In genomic region chr2:24512404-24512803, GRCh38 we compare ENCODE assay signal across 25 cellular contexts. TPM values are rescaled to one million over a fixed set of nuclear protein-coding genes. Genes with fewer than 3 reads are reported as not detected.
DNase-seq lines count a peak whose midpoint lies in the region; ATAC-seq, FAIRE-seq and TF ChIP-seq lines count a peak whose summit lies in the region.
"Had no signal": no experiment of that assay in that cellular context is flagged by ENCODE, and none has a peak within 500 bp of the region (broad histone marks: within the 10 kb centered on the region; RNA-seq: fewer than 3 reads in every experiment).

No MANE protein-coding gene starts in this region.

- DNase-seq in EH (ENCODE audit: low read depth) = peak; percentile 11
- peak; percentile 22 for DNase-seq in NCI-H2227 (lab: John Stamatoyannopoulos, UW; ENCODE audit: unreplicated experiment)
- DNase-seq in K562 (ENCODE audit: extremely low read depth in 1 of 4, low spot score in 3 of 4) = no peak
- DNase-seq in left lung = no peak
- DNase-seq in globus pallidus (ENCODE audit: low spot score) = no peak
- DNase-seq in NCI-H2029 treated with DMSO at 0.1 percent for 48 hours (lab: John Stamatoyannopoulos, UW) = no peak
- no peak for DNase-seq in activated CD4-positive, alpha-beta T cell treated with anti-CD3 and anti-CD28 coated beads, Interleukin-2, amount 10 ng/mL, durations not matched to agents 7 days and 5 days
- DNase-seq in stimulated activated CD8-positive, alpha-beta memory T cell treated with anti-CD3 and anti-CD28 coated beads, Interleukin-4, amount 100 ng/mL, for 48 hours = no peak
- DNase-seq: activated CD4-positive, alpha-beta T cell treated with anti-CD3 and anti-CD28 coated beads, Interleukin-2, amount 10 ng/mL, durations not matched to agents 24 days and 14 days; activated naive CD4-positive, alpha-beta T cell treated with anti-CD3 and anti-CD28 coated beads, Interleukin-2, amount 10 ng/mL, durations not matched to agents 7 days and 5 days; CD8-positive, alpha-beta T cell; DMS153; GDM1; KG1; mammary epithelial cell; MV-4-11; NCI-H1694 treated with DMSO at 0.1 percent for 48 hours; NCI-H774; pancreas; SHP77 treated with DMSO at 0.1 percent for 48 hours; sigmoid colon; stimulated activated naive B cell treated with anti-CD40 and anti-IgM and Interleukin-4, amounts not matched to agents 10 μg/mL and 1 μg/mL and 100 μg/mL, for 72 hours had no signal

- in situ Hi-C loops in K562 (cut with MboI) = no loop called here

- no peak overlapping the region for H3K27ac Mint-ChIP-seq in activated CD4-positive, alpha-beta T cell treated with anti-CD3 and anti-CD28 coated beads, Interleukin-2, amount 10 ng/mL, durations not matched to agents 7 days and 5 days
- H3K27ac Mint-ChIP-seq: activated CD4-positive, alpha-beta T cell treated with anti-CD3 and anti-CD28 coated beads, Interleukin-2, amount 10 ng/mL, durations not matched to agents 24 days and 14 days; activated naive CD4-positive, alpha-beta T cell treated with anti-CD3 and anti-CD28 coated beads, Interleukin-2, amount 10 ng/mL, durations not matched to agents 7 days and 5 days; CD8-positive, alpha-beta T cell; GM23338; stimulated activated naive B cell treated with anti-CD40 and anti-IgM and Interleukin-4, amounts not matched to agents 10 μg/mL and 1 μg/mL and 100 μg/mL, for 72 hours had no signal

- no peak for TF ChIP-seq POLR2A in K562 (conservative IDR thresholded peaks at IDR 0.05)

- H3K4me2 ChIP-seq in K562 (ENCODE audit: insufficient read depth, low read length) = no peak overlapping the region
- H3K4me2 ChIP-seq: GM23338 had no signal

- FAIRE-seq in K562 (lab: Jason Lieb, UNC) = no peak
- FAIRE-seq: colon, keratinocyte had no signal

- CTCF ChIA-PET in K562 (lab: Yijun Ruan, JAX; ENCODE audit: low intra/inter-chr PET ratio) = no interaction called here
- CTCF ChIA-PET in activated CD4-positive, alpha-beta T cell treated with anti-CD3 and anti-CD28 coated beads, Interleukin-2, amount 10 ng/mL, durations not matched to agents 7 days and 5 days (lab: Charles Lee) = interaction anchor here (0.9 kb wide), 1 partner anchor 9 kb away, joined by 3 read pairs; no protein-coding TSS in a partner anchor

- no peak overlapping the region for H2AFZ ChIP-seq in K562 (ENCODE audit: low read depth, low read length)
- H2AFZ ChIP-seq: GM23338 had no signal

- no peaks in the 10 kb centered on the region for H3K36me3 Mint-ChIP-seq in activated CD4-positive, alpha-beta T cell treated with anti-CD3 and anti-CD28 coated beads, Interleukin-2, amount 10 ng/mL, durations not matched to agents 7 days and 5 days (ENCODE audit: low read depth)
- H3K36me3 Mint-ChIP-seq: CD8-positive, alpha-beta T cell had no signal

- H3K27me3 Mint-ChIP-seq in activated CD4-positive, alpha-beta T cell treated with anti-CD3 and anti-CD28 coated beads, Interleukin-2, amount 10 ng/mL, durations not matched to agents 7 days and 5 days = no peaks in the 10 kb centered on the region
- H3K27me3 Mint-ChIP-seq: activated CD4-positive, alpha-beta T cell treated with anti-CD3 and anti-CD28 coated beads, Interleukin-2, amount 10 ng/mL, durations not matched to agents 24 days and 14 days; activated naive CD4-positive, alpha-beta T cell treated with anti-CD3 and anti-CD28 coated beads, Interleukin-2, amount 10 ng/mL, durations not matched to agents 7 days and 5 days; stimulated activated naive B cell treated with anti-CD40 and anti-IgM and Interleukin-4, amounts not matched to agents 10 μg/mL and 1 μg/mL and 100 μg/mL, for 72 hours had no signal

- H3K79me2 ChIP-seq in K562 (ENCODE audit: control insufficient read depth, insufficient read depth, low read length) = peaks cover 73% of the 10 kb centered on the region

- intact Hi-C loops in K562 (cut with micrococcal nuclease) = no loop called here
- intact Hi-C loops in left lung (cut with DNase I) = no loop called here

- no peaks in the 10 kb centered on the region for H3K27me3 ChIP-seq in K562 (ENCODE audit: control insufficient read depth in 2 of 2, insufficient read depth in 2 of 2, low read length in 2 of 2)
- no peaks in the 10 kb centered on the region for H3K27me3 ChIP-seq in left lung
- H3K27me3 ChIP-seq: pancreas, sigmoid colon had no signal

- TF ChIP-seq EP300 in K562 (IDR thresholded peaks at IDR 0.05; ENCODE audit: low read length) = no peak

- no peaks in the 10 kb centered on the region; the same call in 1 of the 2 replicates for H4K20me1 ChIP-seq in K562 (replicated peaks; ENCODE audit: control insufficient read depth, insufficient read depth, low read length)

- no peak for ATAC-seq in K562
- peak; percentile 60 for ATAC-seq in left lung
- ATAC-seq: CD8-positive, alpha-beta T cell; GM23338; stimulated activated naive B cell treated with anti-CD40 and anti-IgM and Interleukin-4, amounts not matched to agents 10 μg/mL and 1 μg/mL and 100 μg/mL, for 72 hours had no signal

- no peak for TF ChIP-seq RAD21 in K562 (CRISPR knock-in tag; conservative IDR thresholded peaks at IDR 0.05 in 1 of 2, IDR thresholded peaks at IDR 0.05 in 1 of 2)

- H3K4me1 ChIP-seq in K562 (replicated peaks in 1 of 2; ENCODE audit: control insufficient read depth in 2 of 2, insufficient read depth in 2 of 2, low read length in 2 of 2) = peaks cover 9 to 23% of the 10 kb centered on the region in 2 experiments; a peak in 4 of 5 replicates
- peaks cover 8 to 56% of the 10 kb centered on the region in 2 donors for H3K4me1 ChIP-seq in left lung

- H3K4me3 ChIP-seq in K562 (no peak overlapping the region), left lung (no peak overlapping the region)
- H3K4me3 ChIP-seq: GM23338, pancreas, sigmoid colon had no signal

- H3K9me1 ChIP-seq in K562 (ENCODE audit: control insufficient read depth, insufficient read depth, low read length) = no peaks in the 10 kb centered on the region

- H3K27ac ChIP-seq in K562 (ENCODE audit: extremely low read depth, low read depth, low read length) (no peak overlapping the region), left lung (no peak overlapping the region)
- H3K27ac ChIP-seq: pancreas, sigmoid colon had no signal

- no peak overlapping the region for H3K9ac ChIP-seq in K562 (ENCODE audit: insufficient read depth in 1 of 2, low read depth in 2 of 2, low read length in 2 of 2)

- no peak overlapping the region for H3K4me3 Mint-ChIP-seq in activated CD4-positive, alpha-beta T cell treated with anti-CD3 and anti-CD28 coated beads, Interleukin-2, amount 10 ng/mL, durations not matched to agents 7 days and 5 days
- H3K4me3 Mint-ChIP-seq: activated CD4-positive, alpha-beta T cell treated with anti-CD3 and anti-CD28 coated beads, Interleukin-2, amount 10 ng/mL, durations not matched to agents 24 days and 14 days; activated naive CD4-positive, alpha-beta T cell treated with anti-CD3 and anti-CD28 coated beads, Interleukin-2, amount 10 ng/mL, durations not matched to agents 7 days and 5 days; CD8-positive, alpha-beta T cell; GM23338; stimulated activated naive B cell treated with anti-CD40 and anti-IgM and Interleukin-4, amounts not matched to agents 10 μg/mL and 1 μg/mL and 100 μg/mL, for 72 hours had no signal

- POLR2A ChIA-PET in K562 (lab: Yijun Ruan, JAX) = no interaction called here
- POLR2A ChIA-PET in activated CD4-positive, alpha-beta T cell treated with anti-CD3 and anti-CD28 coated beads, Interleukin-2, amount 10 ng/mL, durations not matched to agents 7 days and 5 days (lab: Charles Lee) = no interaction called here

- WGBS in K562 (ENCODE audit: insufficient coverage, low coverage, missing lambda C conversion rate) = 29% methylated on average over 2 of the region's 2 CpGs

- H3K4me1 Mint-ChIP-seq in activated CD4-positive, alpha-beta T cell treated with anti-CD3 and anti-CD28 coated beads, Interleukin-2, amount 10 ng/mL, durations not matched to agents 7 days and 5 days = peaks cover 35% of the 10 kb centered on the region

- no peaks in the 10 kb centered on the region for H3K36me3 ChIP-seq in K562 (ENCODE audit: control insufficient read depth, insufficient read depth, low read length)
- H3K36me3 ChIP-seq in left lung = no peaks in the 10 kb centered on the region
- H3K36me3 ChIP-seq: pancreas, sigmoid colon had no signal

- H3K9me3 ChIP-seq in K562 (replicated peaks; ENCODE audit: control insufficient read depth, insufficient read depth, low read depth, low read length) (no peaks in the 10 kb centered on the region), left lung (no peaks in the 10 kb centered on the region)
- H3K9me3 ChIP-seq: pancreas, sigmoid colon had no signal

- no TSS peak for BruUV-seq in K562 (replicated peaks; lab: Mats Ljungman, UMichigan)

- no peaks in the 10 kb centered on the region for H3K9me3 Mint-ChIP-seq in activated CD4-positive, alpha-beta T cell treated with anti-CD3 and anti-CD28 coated beads, Interleukin-2, amount 10 ng/mL, durations not matched to agents 7 days and 5 days
- H3K9me3 Mint-ChIP-seq: activated CD4-positive, alpha-beta T cell treated with anti-CD3 and anti-CD28 coated beads, Interleukin-2, amount 10 ng/mL, durations not matched to agents 24 days and 14 days; activated naive CD4-positive, alpha-beta T cell treated with anti-CD3 and anti-CD28 coated beads, Interleukin-2, amount 10 ng/mL, durations not matched to agents 7 days and 5 days; CD8-positive, alpha-beta T cell; GM23338 had no signal

- no peak for TF ChIP-seq CTCF in K562 (IDR thresholded peaks at IDR 0.05 in 2 of 3, conservative IDR thresholded peaks at IDR 0.05 in 1 of 3; ENCODE audit: insufficient read depth in 2 of 3, low read depth in 1 of 3, low read length in 3 of 3)
- no peak for TF ChIP-seq CTCF in left lung (IDR thresholded peaks at IDR 0.05)

RNA-seq across cellular contexts. Expression of gene NCOA1, which starts 21.4 kb away (rescaled TPM):
- 51.3 and 140 TPM in 2 replicates for total RNA-seq in K562 (2011; cell fraction: chromatin; rRNA removed; ENCODE audit: low replicate concordance)
- total RNA-seq in K562 (2011; cell fraction: nucleolus; rRNA removed) = 21.5 and 31.2 TPM in 2 replicates
- total RNA-seq in K562 (2011; cell fraction: nucleoplasm; rRNA removed) = 55.1 and 80.0 TPM in 2 replicates
- 8.3 and 12.2 TPM in 2 replicates for total RNA-seq in K562 (2014; rRNA removed)
- 19.4 and 20.3 TPM in 2 replicates for total RNA-seq in K562 (2014; rRNA removed; fragmentation: Illumina TruSeq; extraction: Trizol)
- 19.9 TPM in 2 replicates for total RNA-seq in K562 (2015; rRNA removed; fragmentation: Illumina TruSeq; extraction: Trizol)
- 16.2 and 17.0 TPM in 2 replicates for total RNA-seq in K562 (2021)
- 22.2 and 25.7 TPM in 2 replicates for polyA plus RNA-seq in K562 (2011; rRNA removed)
- polyA plus RNA-seq in K562 (2011; cell fraction: cytosol; rRNA removed) = 12.8 and 15.5 TPM in 2 replicates
- polyA plus RNA-seq in K562 (2011; cell fraction: nucleus; rRNA removed) = 23.6 and 27.1 TPM in 2 replicates
- 12.6 and 12.9 TPM in 2 replicates for polyA plus RNA-seq in K562 (2012)
- polyA plus RNA-seq in K562 (2014; fragmentation: Illumina TruSeq; extraction: Trizol) = 17.4 and 19.7 TPM in 2 replicates
- 1 to 10 TPM; 4.9 to 6.2 TPM for polyA plus RNA-seq in K562 (2014; fragmentation: Nextera tagmentation; extraction: Ambion mirVana)
- 9.4 and 10.8 TPM in 2 replicates for polyA plus RNA-seq in K562 (2014; rRNA removed)
- polyA minus RNA-seq in K562 (2011; rRNA and poly(A)+ RNA removed) = 67.5 and 67.7 TPM in 2 replicates
- 14.5 and 23.9 TPM in 2 replicates for polyA minus RNA-seq in K562 (2011; cell fraction: cytosol; rRNA and poly(A)+ RNA removed)
- polyA minus RNA-seq in K562 (2011; cell fraction: nucleus; rRNA and poly(A)+ RNA removed) = 40.3 and 55.5 TPM in 2 replicates
- total RNA-seq in left lung = 10 to 100 TPM; 32.6 to 38.2 TPM
- 10 to 100 TPM; 18.4 to 22.8 TPM for total RNA-seq in activated CD4-positive, alpha-beta T cell treated with anti-CD3 and anti-CD28 coated beads, Interleukin-2, amount 10 ng/mL, durations not matched to agents 7 days and 5 days

Comparison
In these comparisons a context has a peak if more than half of its experiments do, and no peak if none do; other contexts are left out.
1. DNase-seq: peak in EH (single experiment) and NCI-H2227 (single experiment); none in K562 (0 of 4), left lung (0 of 2), globus pallidus (single experiment), NCI-H2029 treated with DMSO at 0.1 percent for 48 hours (single experiment), activated CD4-positive, alpha-beta T cell treated with anti-CD3 and anti-CD28 coated beads, Interleukin-2, amount 10 ng/mL, durations not matched to agents 7 days and 5 days (single experiment) and stimulated activated CD8-positive, alpha-beta memory T cell treated with anti-CD3 and anti-CD28 coated beads, Interleukin-4, amount 100 ng/mL, for 48 hours (single experiment).